Comparison of ENCODE assay signal across 25 cellular contexts in genomic region chr1:207396360-207396759, GRCh38. TPM values are rescaled to one million over a fixed set of nuclear protein-coding genes. Genes with fewer than 3 reads are reported as not detected.
"Had no signal": no experiment of that assay in that cellular context is flagged by ENCODE, and none has a peak within 500 bp of the region (broad histone marks: within the 10 kb centered on the region; RNA-seq: fewer than 3 reads in every experiment).

No MANE protein-coding gene starts in this region.

- H3K27ac ChIP-seq: SK-N-MC, VCaP had no signal

- DNase-seq: activated CD4-positive, alpha-beta memory T cell treated with anti-CD3 and anti-CD28 coated beads for 36 hours; activated CD4-positive, alpha-beta T cell treated with anti-CD3 and anti-CD28 coated beads, Interleukin-2, amount 10 ng/mL, durations not matched to agents 7 days and 5 days; activated CD4-positive, CD25-positive, alpha-beta regulatory T cell; activated CD8-positive, alpha-beta memory T cell treated with anti-CD3 and anti-CD28 coated beads for 24 hours; activated gamma-delta T cell; activated naive CD4-positive, alpha-beta T cell treated with anti-CD3 and anti-CD28 coated beads for 36 hours; activated T-cell treated with anti-CD3 and anti-CD28 coated beads, Interleukin-2, amount 50 U/mL, for 48 hours; amygdala; Kasumi-1; NCI-H1092 treated with DMSO at 0.1 percent for 48 hours; NCI-H1417 treated with DMSO at 0.1 percent for 48 hours; NCI-H1694; NCI-H2029; NCI-H2107; NCI-H510A treated with DMSO at 0.1 percent for 48 hours; NK-92 treated with Interleukin-12 subunit alpha and Interleukin-12 subunit beta, amount 100 ng/mL, for 24 hours; OCI-M1; RPMI8226; T-helper 1 cell had no signal

- FAIRE-seq: astrocyte had no signal

- ATAC-seq: activated T-helper 17 cell treated with anti-CD3 and anti-CD28 coated beads, Interleukin-2, amount 50 U/mL, for 72 hours; Panc1; Right ventricle myocardium inferior had no signal

- H3K4me3 ChIP-seq: SK-N-MC had no signal

RNA-seq across cellular contexts. Expression of gene CR2, which starts 57.8 kb away (rescaled TPM):
- total RNA-seq: activated CD4-positive, alpha-beta T cell treated with anti-CD3 and anti-CD28 coated beads, Interleukin-2, amount 10 ng/mL, durations not matched to agents 7 days and 5 days; Right ventricle myocardium inferior had no signal
